In the genomic region with DNA sequence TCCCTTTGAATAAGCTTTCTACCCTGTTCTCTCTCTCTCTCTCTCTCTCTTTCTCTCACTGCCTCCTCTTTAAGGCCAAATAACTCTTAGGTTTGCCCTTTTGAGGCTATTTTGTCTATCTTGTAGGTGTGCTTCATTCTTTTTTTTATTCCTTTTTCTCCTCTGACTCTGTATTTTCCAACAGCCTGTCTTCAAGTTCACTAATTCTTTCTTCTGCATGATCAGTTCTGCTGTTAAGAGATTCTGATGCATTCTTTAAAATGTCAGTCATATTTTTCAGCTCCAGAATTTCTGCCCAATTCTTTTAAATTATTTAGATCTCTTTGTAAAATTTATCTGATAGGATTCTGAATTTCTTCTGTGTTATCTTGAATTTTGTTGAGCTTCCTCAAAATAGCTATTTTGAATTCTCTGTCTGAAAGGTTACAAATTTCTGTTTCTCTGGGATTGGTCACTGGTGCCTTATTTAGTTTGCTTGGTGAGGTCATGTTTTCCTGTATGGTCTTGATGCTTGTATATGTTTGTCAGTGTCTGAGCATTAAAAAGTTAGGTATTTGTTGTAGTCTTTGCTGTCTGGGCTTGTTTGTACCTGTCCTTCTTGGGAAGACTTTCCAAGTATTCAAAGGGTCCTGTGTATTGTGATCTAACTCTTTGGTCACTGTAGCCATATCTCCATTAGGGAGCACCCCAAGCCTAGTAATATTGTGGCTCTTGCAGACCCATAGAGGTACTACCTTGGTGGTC, we compare ENCODE assay signal across 29 cellular contexts.
"Had no signal": no experiment of that assay in that cellular context is flagged by ENCODE, and none has a peak within 500 bp of the region (broad histone marks: within the 10 kb centered on the region; RNA-seq: fewer than 3 reads in every experiment).

No MANE protein-coding gene starts in this region.

- H3K4me3 Mint-ChIP-seq: activated CD4-positive, alpha-beta T cell treated with anti-CD3 and anti-CD28 coated beads for 36 hours; activated CD8-positive, alpha-beta memory T cell treated with anti-CD3 and anti-CD28 coated beads, Interleukin-2, amount 10 ng/mL, durations not matched to agents 7 days and 5 days; activated CD8-positive, alpha-beta T cell treated with anti-CD3 and anti-CD28 coated beads, Interleukin-2, amount 10 ng/mL, durations not matched to agents 7 days and 5 days; activated naive CD8-positive, alpha-beta T cell treated with anti-CD3 and anti-CD28 coated beads for 36 hours; activated T-cell treated with anti-CD3 and anti-CD28 coated beads, Interleukin-2, amount 50 U/mL, for 72 hours; brain; endodermal cell; mesothelial cell of epicardium; naive B cell; stimulated activated naive B cell treated with anti-CD40 and anti-IgM and Interleukin-4, amounts not matched to agents 10 μg/mL and 1 μg/mL and 100 μg/mL, for 72 hours had no signal

- H3K27ac ChIP-seq: adrenal gland, gastrocnemius medialis, hepatocyte, ovary, prostate gland, sigmoid colon, testis, transverse colon had no signal

- H2AFZ ChIP-seq: hepatocyte had no signal

- H3K4me2 ChIP-seq: hepatocyte had no signal

- DNase-seq: activated CD4-positive, CD25-positive, alpha-beta regulatory T cell; activated CD8-positive, alpha-beta memory T cell treated with anti-CD3 and anti-CD28 coated beads, Interleukin-2, amount 10 ng/mL, durations not matched to agents 7 days and 5 days; activated CD8-positive, alpha-beta T cell treated with anti-CD3 and anti-CD28 coated beads, Interleukin-2, amount 10 ng/mL, durations not matched to agents 7 days and 5 days; activated naive CD4-positive, alpha-beta T cell; activated naive CD8-positive, alpha-beta T cell treated with anti-CD3 and anti-CD28 coated beads for 36 hours; aorta; caudate nucleus; cortex of kidney; endodermal cell; gastrocnemius medialis; glutamatergic neuron; left cardiac atrium; left ventricle myocardium superior; naive B cell; ovary; sigmoid colon; small intestine; stimulated activated CD4-positive, alpha-beta T cell treated with anti-CD3 and anti-CD28 coated beads, Interleukin-15, amount 100 ng/mL, for 24 hours; stimulated activated CD4-positive, alpha-beta T cell treated with anti-CD3 and anti-CD28 coated beads, Interleukin-2, amount 100 ng/mL, for 24 hours; testis; transverse colon had no signal

- H3K27me3 ChIP-seq: adrenal gland, gastrocnemius medialis, hepatocyte, ovary, sigmoid colon, testis had no signal

- FAIRE-seq: small intestine had no signal

- H3K4me3 ChIP-seq: adrenal gland, gastrocnemius medialis, hepatocyte, ovary, prostate gland, sigmoid colon, testis, transverse colon had no signal

- H3K79me2 ChIP-seq: hepatocyte had no signal

- H3K36me3 Mint-ChIP-seq: activated CD8-positive, alpha-beta memory T cell treated with anti-CD3 and anti-CD28 coated beads, Interleukin-2, amount 10 ng/mL, durations not matched to agents 7 days and 5 days; activated naive CD8-positive, alpha-beta T cell treated with anti-CD3 and anti-CD28 coated beads for 36 hours; brain had no signal

- H3K36me3 ChIP-seq: adrenal gland, gastrocnemius medialis, ovary, prostate gland, sigmoid colon, transverse colon had no signal

- H3K9me3 ChIP-seq: adrenal gland, gastrocnemius medialis, ovary, prostate gland, sigmoid colon, testis, transverse colon had no signal

- H3K4me1 Mint-ChIP-seq: activated CD4-positive, alpha-beta T cell treated with anti-CD3 and anti-CD28 coated beads for 36 hours; activated CD8-positive, alpha-beta memory T cell treated with anti-CD3 and anti-CD28 coated beads, Interleukin-2, amount 10 ng/mL, durations not matched to agents 7 days and 5 days; activated naive CD8-positive, alpha-beta T cell treated with anti-CD3 and anti-CD28 coated beads for 36 hours; brain; endodermal cell; mesothelial cell of epicardium had no signal

- H3K27ac Mint-ChIP-seq: activated CD4-positive, alpha-beta T cell treated with anti-CD3 and anti-CD28 coated beads for 36 hours; activated CD8-positive, alpha-beta memory T cell treated with anti-CD3 and anti-CD28 coated beads, Interleukin-2, amount 10 ng/mL, durations not matched to agents 7 days and 5 days; activated CD8-positive, alpha-beta T cell treated with anti-CD3 and anti-CD28 coated beads, Interleukin-2, amount 10 ng/mL, durations not matched to agents 7 days and 5 days; activated naive CD8-positive, alpha-beta T cell treated with anti-CD3 and anti-CD28 coated beads for 36 hours; activated T-cell treated with anti-CD3 and anti-CD28 coated beads, Interleukin-2, amount 50 U/mL, for 72 hours; brain; endodermal cell; mesothelial cell of epicardium; stimulated activated naive B cell treated with anti-CD40 and anti-IgM and Interleukin-4, amounts not matched to agents 10 μg/mL and 1 μg/mL and 100 μg/mL, for 72 hours had no signal

- H3K4me1 ChIP-seq: adrenal gland, gastrocnemius medialis, prostate gland, sigmoid colon, testis, transverse colon had no signal

- ATAC-seq: activated CD8-positive, alpha-beta memory T cell treated with anti-CD3 and anti-CD28 coated beads, Interleukin-2, amount 10 ng/mL, durations not matched to agents 7 days and 5 days; activated CD8-positive, alpha-beta T cell treated with anti-CD3 and anti-CD28 coated beads, Interleukin-2, amount 10 ng/mL, durations not matched to agents 7 days and 5 days; gastrocnemius medialis; left cardiac atrium; left ventricle myocardium superior had no signal
